Comparison of ENCODE assay signal across 19 cellular contexts in genomic region chr2:168416555-168416954, GRCh38.
"Had no signal": no experiment of that assay in that cellular context is flagged by ENCODE, and none has a peak within 500 bp of the region (broad histone marks: within the 10 kb centered on the region; RNA-seq: fewer than 3 reads in every experiment).

No MANE protein-coding gene starts in this region.

- H3K36me3 ChIP-seq: cardiac muscle cell, gastroesophageal sphincter, heart left ventricle, neutrophil, ovary, thyroid gland had no signal

- FAIRE-seq: keratinocyte had no signal

- DNase-seq: activated B cell treated with CpG ODN at 0.5 μM for 24 hours; activated CD4-positive, alpha-beta T cell treated with anti-CD3 and anti-CD28 coated beads for 36 hours; activated CD4-positive, alpha-beta T cell treated with anti-CD3 and anti-CD28 coated beads, Interleukin-2, amount 50 U/mL, for 4 hours; activated CD8-positive, alpha-beta memory T cell treated with anti-CD3 and anti-CD28 coated beads, Interleukin-2, amount 50 U/mL, for 48 hours; activated naive CD4-positive, alpha-beta T cell; activated T-cell treated with anti-CD3 and anti-CD28 coated beads, Interleukin-2, amount 50 U/mL, for 4 hours; amniotic stem cell; heart left ventricle; left colon; ovary; right cardiac atrium; stimulated activated CD4-positive, alpha-beta T cell treated with anti-CD3 and anti-CD28 coated beads, Interleukin-1b, Interleukin-23, amount 100 ng/mL, for 48 hours; substantia nigra; thyroid gland had no signal

- ATAC-seq: activated CD4-positive, alpha-beta T cell treated with anti-CD3 and anti-CD28 coated beads for 36 hours; activated T-cell treated with anti-CD3 and anti-CD28 coated beads, Interleukin-2, amount 50 U/mL, for 4 hours; gastroesophageal sphincter; heart left ventricle; left colon; right cardiac atrium had no signal

- H3K9me3 ChIP-seq: gastroesophageal sphincter, neutrophil, ovary, thyroid gland had no signal

- H3K27me3 ChIP-seq: cardiac muscle cell, gastroesophageal sphincter, heart left ventricle, neutrophil, ovary, thyroid gland had no signal

- H3K4me1 ChIP-seq: gastroesophageal sphincter, heart left ventricle, thyroid gland had no signal

- H3K4me3 ChIP-seq: cardiac muscle cell, gastroesophageal sphincter, heart left ventricle, ovary, skin epidermis, thyroid gland had no signal

- H3K27ac ChIP-seq: cardiac muscle cell, gastroesophageal sphincter, heart left ventricle, neutrophil, ovary, skin epidermis, thyroid gland had no signal
